ENCODE assay signal across 8 cellular contexts in the genomic region with DNA sequence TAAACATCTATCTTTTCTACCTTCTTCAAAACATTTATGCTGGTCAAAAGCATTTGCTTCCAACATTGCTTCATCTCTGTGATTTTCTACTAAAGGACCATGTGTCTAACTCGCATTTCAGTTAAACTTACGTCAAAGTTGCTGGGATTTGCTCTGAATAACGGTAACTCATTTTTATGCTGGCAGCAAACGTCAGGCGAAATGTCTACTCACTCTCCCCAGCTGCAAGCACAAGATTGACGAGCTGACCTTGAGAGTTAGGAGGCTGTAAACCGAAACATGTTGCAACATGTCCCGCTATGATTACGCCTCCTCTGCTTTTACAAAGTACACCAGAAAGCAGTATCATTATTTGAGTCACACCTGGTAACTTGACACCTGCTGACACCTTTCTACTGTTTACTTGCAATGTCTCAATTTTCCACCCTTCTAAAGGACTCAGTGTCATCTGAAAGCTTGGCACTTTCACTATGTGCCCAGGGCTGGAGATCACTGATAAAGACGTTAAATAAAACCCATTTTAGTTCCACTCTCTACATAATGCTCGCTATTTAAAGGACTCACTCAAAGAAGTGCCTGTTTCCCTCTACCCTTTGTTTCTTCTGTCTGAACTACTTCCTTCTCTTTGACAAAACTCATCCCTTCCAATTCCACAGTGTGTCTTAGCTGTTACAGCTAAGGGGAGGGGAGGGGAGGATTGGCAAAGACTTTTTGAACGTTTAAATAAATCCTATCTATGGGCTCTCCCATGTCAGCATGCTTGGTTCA.
DNase-seq lines count a peak whose midpoint lies in the region; ATAC-seq, FAIRE-seq and TF ChIP-seq lines count a peak whose summit lies in the region.

No MANE protein-coding gene starts in this region.

- in situ Hi-C loops in transverse colon (cut with MboI; ENCODE audit: low pct_ligation_motif_present in 1 of 4, low pct_unique_long_range_greater_than_20kb in 1 of 4, low sequenced_read_pairs in 3 of 4), result no loop called here

- H3K27ac Mint-ChIP-seq in astrocyte (ENCODE audit: unreplicated experiment), result peak overlapping the region; percentile 98

- peak overlapping the region; percentile 37 for H3K4me2 ChIP-seq in astrocyte (ENCODE audit: low read length)

- H3K4me3 ChIP-seq in astrocyte (ENCODE audit: insufficient read depth, low read depth, low read length) (no peak overlapping the region), transverse colon (peak overlapping the region in 1 of 4 donors; percentile 25)

- H3K9ac ChIP-seq in ES-I3 (ENCODE audit: low read depth, low read length) (peak overlapping the region; percentile 7; the same call in 1 of the 2 replicates), astrocyte (ENCODE audit: low read length) (peak overlapping the region; percentile 41)

- TF ChIP-seq EP300 in transverse colon (IDR thresholded peaks at IDR 0.05; ENCODE audit: low read depth), result no peak

- H2AFZ ChIP-seq in astrocyte (ENCODE audit: low read depth, low read length), result no peak overlapping the region

- 32 to 37% methylated on average over 11 to 12 of the region's 12 CpGs for WGBS in transverse colon (ENCODE audit: low coverage in 1 of 2), 2 donors

- TF ChIP-seq CTCF in GM20000 (IDR thresholded peaks at IDR 0.05; ENCODE audit: extremely low read depth, missing control alignments) (no peak), astrocyte (IDR thresholded peaks at IDR 0.05; ENCODE audit: insufficient read depth, low read depth, low read length) (no peak), transverse colon (IDR thresholded peaks at IDR 0.05) (no peak)

- peak overlapping the region; percentile 37 for H3K4me3 Mint-ChIP-seq in astrocyte (ENCODE audit: unreplicated experiment)

- peaks cover 10% of the 10 kb centered on the region for H3K36me3 Mint-ChIP-seq in astrocyte (ENCODE audit: low read depth, unreplicated experiment)

- FAIRE-seq in astrocyte (lab: Jason Lieb, UNC), result no peak

- DNase-seq in GM20000 (ENCODE audit: low spot score) (peak; percentile 42), NCI-H748 treated with DMSO at 0.1 percent for 48 hours (lab: John Stamatoyannopoulos, UW) (peak; percentile 81), astrocyte (ENCODE audit: low read depth) (peak; percentile 95), left lobe of liver (ENCODE audit: low spot score) (peak; percentile 69), transverse colon (peak; percentile 28), middle frontal gyrus (ENCODE audit: extremely low spot score, low spot score) (no peak)

- H3K27ac ChIP-seq in astrocyte (ENCODE audit: low read depth, low read length) (peak overlapping the region; percentile 38), transverse colon (peak overlapping the region; percentile 12 to 46 (median 25))

- H3K9me3 Mint-ChIP-seq in astrocyte (ENCODE audit: unreplicated experiment), result no peaks in the 10 kb centered on the region

- intact Hi-C loops in transverse colon (cut with DNase I; ENCODE audit: low total_unique reads), result no loop called here

- no peak for TF ChIP-seq POLR2A in transverse colon (IDR thresholded peaks at IDR 0.05)

- no peaks in the 10 kb centered on the region for H3K36me3 ChIP-seq in ES-I3 (ENCODE audit: insufficient read depth, low read length)
- H3K36me3 ChIP-seq in astrocyte (ENCODE audit: insufficient read depth, low read length), result peaks cover 6% of the 10 kb centered on the region
- no peaks in the 10 kb centered on the region for H3K36me3 ChIP-seq in transverse colon

- no peaks in the 10 kb centered on the region for H3K27me3 ChIP-seq in astrocyte (ENCODE audit: insufficient read depth, low read length)
- no peaks in the 10 kb centered on the region for H3K27me3 ChIP-seq in transverse colon

- ATAC-seq in HG03520 (IDR thresholded peaks at IDR 0.05; ENCODE audit: unreplicated experiment), result peak; percentile 91
- ATAC-seq in left lobe of liver, result peak; percentile 91

- no peaks in the 10 kb centered on the region for H3K27me3 Mint-ChIP-seq in astrocyte (ENCODE audit: low read depth, unreplicated experiment)

- peaks cover 72% of the 10 kb centered on the region for H3K4me1 Mint-ChIP-seq in astrocyte (ENCODE audit: low read depth, unreplicated experiment)

- H3K79me2 ChIP-seq in astrocyte (ENCODE audit: insufficient read depth, low read length), result peaks cover 96% of the 10 kb centered on the region

- H4K20me1 ChIP-seq in astrocyte (ENCODE audit: insufficient read depth, low read length), result no peaks in the 10 kb centered on the region

- H3K9me3 ChIP-seq in ES-I3 (ENCODE audit: control insufficient read depth, insufficient read depth, low read length) (no peaks in the 10 kb centered on the region), astrocyte (ENCODE audit: insufficient read depth, low read depth, low read length) (no peaks in the 10 kb centered on the region), transverse colon (no peaks in the 10 kb centered on the region)

- H3K4me1 ChIP-seq in ES-I3 (ENCODE audit: insufficient read depth, low read length) (peaks cover 55% of the 10 kb centered on the region), astrocyte (ENCODE audit: insufficient read depth, low read length) (peaks cover 38% of the 10 kb centered on the region), transverse colon (peaks cover 11 to 33% (median 20%) of the 10 kb centered on the region in 4 donors)
